Comparison of ENCODE assay signal across 1 cellular context in genomic region chr2:32627901-32628645, GRCh38.
A peak's percentile ranks its signal among the peaks of the same experiment; 100 is the strongest.
TF ChIP-seq lines count a peak whose summit lies in the region.

Gene TTC27, plus strand, starts transcription at chr2:32628050. Its CDS starts 243 bp downstream, at chr2:32628293.

TF ChIP-seq in HepG2, 621 proteins besides CTCF, POLR2A, EP300 and RAD21 (continued from another document and continues in another):
- TF ChIP-seq ZNF547 (CRISPR knock-in tag; IDR thresholded peaks at IDR 0.05), result peak; percentile 37; the same call in 1 of the 2 replicates
- peak; percentile 47; the same call in 1 of the 2 replicates for TF ChIP-seq ZBTB37 (CRISPR knock-in tag; IDR thresholded peaks at IDR 0.05)
- peak; percentile 83 for TF ChIP-seq MNT (IDR thresholded peaks at IDR 0.05)
- peak; percentile 75 for TF ChIP-seq ZNF574 (CRISPR knock-in tag; IDR thresholded peaks at IDR 0.05)
- no peak for TF ChIP-seq TEF (CRISPR knock-in tag; IDR thresholded peaks at IDR 0.05)
- 0 out of 2 replicates have a peak, but pooled peaks have one; percentile 15 for TF ChIP-seq FOXO1 (CRISPR knock-in tag; IDR thresholded peaks at IDR 0.05)
- TF ChIP-seq CEBPZ (IDR thresholded peaks at IDR 0.05; ENCODE audit: low read length), result no peak
- peak; percentile 22 for TF ChIP-seq HNRNPH1 (optimal IDR thresholded peaks at IDR 0.05; ENCODE audit: low read depth, low read length)
- TF ChIP-seq ZBTB40 (IDR thresholded peaks at IDR 0.05), result no peak
- TF ChIP-seq ZBTB40 (CRISPR knock-in tag; IDR thresholded peaks at IDR 0.05), result no peak
- TF ChIP-seq ZFY (CRISPR knock-in tag; IDR thresholded peaks at IDR 0.05), result peak; percentile 94
- TF ChIP-seq ZNF672 (CRISPR knock-in tag; IDR thresholded peaks at IDR 0.05), result no peak
- peak; percentile 59; the same call in 1 of the 2 replicates for TF ChIP-seq ZNF598 (CRISPR knock-in tag; IDR thresholded peaks at IDR 0.05; ENCODE audit: borderline replicate concordance)
- no peak for TF ChIP-seq SKIL (CRISPR knock-in tag; IDR thresholded peaks at IDR 0.05; ENCODE audit: borderline replicate concordance)
- no peak for TF ChIP-seq CBX2 (IDR thresholded peaks at IDR 0.05; ENCODE audit: low read depth, low read length)
- TF ChIP-seq CBX2 (CRISPR knock-in tag; IDR thresholded peaks at IDR 0.05; ENCODE audit: low read depth), result no peak
- TF ChIP-seq MED1 (CRISPR knock-in tag; IDR thresholded peaks at IDR 0.05), result peak; percentile 61; the same call in 1 of the 2 replicates
- TF ChIP-seq SYNCRIP (IDR thresholded peaks at IDR 0.05; ENCODE audit: insufficient read depth, low read depth, low read length), result no peak
- no peak for TF ChIP-seq ZNF75D (CRISPR knock-in tag; IDR thresholded peaks at IDR 0.05; ENCODE audit: borderline replicate concordance)
- peak; percentile 21; the same call in 1 of the 2 replicates for TF ChIP-seq CREB1 (IDR thresholded peaks at IDR 0.05)
- TF ChIP-seq CREB1 (CRISPR knock-in tag; IDR thresholded peaks at IDR 0.05), result peak; percentile 87
- TF ChIP-seq BRCA1 (CRISPR knock-in tag; IDR thresholded peaks at IDR 0.05), result no peak
- peak; percentile 96; the same call in 1 of the 2 replicates for TF ChIP-seq ZNF572 (CRISPR knock-in tag; IDR thresholded peaks at IDR 0.05)
- TF ChIP-seq ZNF552 (CRISPR knock-in tag; IDR thresholded peaks at IDR 0.05; ENCODE audit: borderline replicate concordance), result no peak
